Comparison of ENCODE assay signal across 20 cellular contexts in the genomic region with DNA sequence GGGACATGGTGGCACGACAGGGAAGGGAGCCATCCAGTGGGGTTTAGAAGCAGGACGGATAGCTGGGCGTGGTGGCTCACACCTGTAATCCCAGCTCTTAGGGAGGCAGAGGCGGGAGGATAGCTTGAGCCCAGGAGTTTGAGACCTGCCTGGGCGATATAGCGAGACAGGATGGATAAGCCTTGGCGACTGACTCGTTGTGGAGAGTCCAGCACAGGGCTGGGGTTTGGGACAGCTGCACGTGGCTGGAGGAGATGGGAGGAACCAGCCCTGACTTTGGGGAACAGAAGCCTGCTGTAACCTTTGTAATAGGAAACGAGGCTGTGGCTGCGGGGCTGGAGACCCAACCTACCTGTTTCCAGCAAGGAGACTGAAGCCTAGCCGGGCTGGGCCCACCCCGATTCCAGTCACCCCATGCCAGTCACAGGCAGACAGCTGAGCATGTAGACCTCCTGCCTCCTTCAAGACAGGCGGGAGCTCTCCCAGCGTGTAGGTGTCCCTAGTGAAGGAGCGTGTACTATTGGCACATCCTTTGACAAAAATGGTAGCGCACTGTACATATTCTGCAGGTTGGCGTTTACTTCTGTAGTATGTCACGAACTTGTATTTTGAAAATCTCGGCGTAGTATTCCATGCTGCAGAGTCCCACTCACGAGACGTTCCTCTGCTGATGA. TPM values are rescaled to one million over a fixed set of nuclear protein-coding genes. Genes with fewer than 3 reads are reported as not detected.
DNase-seq lines count a peak whose midpoint lies in the region; ATAC-seq, FAIRE-seq and TF ChIP-seq lines count a peak whose summit lies in the region.
"Had no signal": no experiment of that assay in that cellular context is flagged by ENCODE, and none has a peak within 500 bp of the region (broad histone marks: within the 10 kb centered on the region; RNA-seq: fewer than 3 reads in every experiment).

No MANE protein-coding gene starts in this region.

- intact Hi-C loops in K562 (cut with micrococcal nuclease), result no loop called here

- no peak overlapping the region for H3K4me2 ChIP-seq in K562 (ENCODE audit: insufficient read depth, low read length)
- H3K4me2 ChIP-seq: SK-N-SH had no signal

- H3K9me3 Mint-ChIP-seq in activated T-cell treated with anti-CD3 and anti-CD28 coated beads, Interleukin-2, amount 50 U/mL, for 24 hours, result no peaks in the 10 kb centered on the region
- no peaks in the 10 kb centered on the region for H3K9me3 Mint-ChIP-seq in naive thymus-derived CD8-positive, alpha-beta T cell
- H3K9me3 Mint-ChIP-seq in stimulated activated naive B cell treated with anti-CD40 and anti-IgM and Interleukin-4, amounts not matched to agents 10 μg/mL and 1 μg/mL and 100 μg/mL, for 72 hours, result no peaks in the 10 kb centered on the region
- H3K9me3 Mint-ChIP-seq in activated CD8-positive, alpha-beta memory T cell treated with anti-CD3 and anti-CD28 coated beads, Interleukin-2, amount 10 ng/mL, durations not matched to agents 7 days and 5 days (ENCODE audit: low read depth), result no peaks in the 10 kb centered on the region
- H3K9me3 Mint-ChIP-seq: CD4-positive, alpha-beta T cell had no signal

- TF ChIP-seq RAD21 in K562 (CRISPR knock-in tag; conservative IDR thresholded peaks at IDR 0.05 in 1 of 2, IDR thresholded peaks at IDR 0.05 in 1 of 2), result no peak

- no peak for FAIRE-seq in K562 (lab: Jason Lieb, UNC)
- FAIRE-seq: GM12878 had no signal

- H3K27me3 ChIP-seq in K562 (ENCODE audit: control insufficient read depth in 2 of 2, insufficient read depth in 2 of 2, low read length in 2 of 2), result no peaks in the 10 kb centered on the region
- H3K27me3 ChIP-seq: BE2C had no signal

- H3K79me2 ChIP-seq in K562 (ENCODE audit: control insufficient read depth, insufficient read depth, low read length), result no peaks in the 10 kb centered on the region

- peak overlapping the region; percentile 40 for H3K27ac Mint-ChIP-seq in activated T-cell treated with anti-CD3 and anti-CD28 coated beads, Interleukin-2, amount 50 U/mL, for 24 hours
- H3K27ac Mint-ChIP-seq in naive thymus-derived CD8-positive, alpha-beta T cell, result peak overlapping the region in 7 of 10 donors; percentile 20 to 86 (median 65)
- H3K27ac Mint-ChIP-seq in stimulated activated naive B cell treated with anti-CD40 and anti-IgM and Interleukin-4, amounts not matched to agents 10 μg/mL and 1 μg/mL and 100 μg/mL, for 72 hours, result peak overlapping the region; percentile 68
- no peak overlapping the region for H3K27ac Mint-ChIP-seq in activated CD8-positive, alpha-beta memory T cell treated with anti-CD3 and anti-CD28 coated beads, Interleukin-2, amount 10 ng/mL, durations not matched to agents 7 days and 5 days
- H3K27ac Mint-ChIP-seq: CD4-positive, alpha-beta T cell had no signal

- H2AFZ ChIP-seq in K562 (ENCODE audit: low read depth, low read length), result no peak overlapping the region

- TF ChIP-seq CTCF in K562 (IDR thresholded peaks at IDR 0.05 in 2 of 3, conservative IDR thresholded peaks at IDR 0.05 in 1 of 3; ENCODE audit: insufficient read depth in 2 of 3, low read depth in 1 of 3, low read length in 3 of 3), result no peak

- 87% methylated on average over 23 of the region's 23 CpGs for WGBS in K562 (ENCODE audit: insufficient coverage, low coverage, missing lambda C conversion rate)

- H3K27me3 Mint-ChIP-seq in activated T-cell treated with anti-CD3 and anti-CD28 coated beads, Interleukin-2, amount 50 U/mL, for 24 hours, result no peaks in the 10 kb centered on the region
- no peaks in the 10 kb centered on the region for H3K27me3 Mint-ChIP-seq in naive thymus-derived CD8-positive, alpha-beta T cell
- no peaks in the 10 kb centered on the region for H3K27me3 Mint-ChIP-seq in stimulated activated naive B cell treated with anti-CD40 and anti-IgM and Interleukin-4, amounts not matched to agents 10 μg/mL and 1 μg/mL and 100 μg/mL, for 72 hours
- H3K27me3 Mint-ChIP-seq in activated CD8-positive, alpha-beta memory T cell treated with anti-CD3 and anti-CD28 coated beads, Interleukin-2, amount 10 ng/mL, durations not matched to agents 7 days and 5 days, result no peaks in the 10 kb centered on the region
- H3K27me3 Mint-ChIP-seq: CD4-positive, alpha-beta T cell had no signal

- DNase-seq in activated T-cell treated with anti-CD3 and anti-CD28 coated beads, Interleukin-2, amount 50 U/mL, for 24 hours, result no peak
- DNase-seq in activated T-cell treated with anti-CD3 and anti-CD28 coated beads for 4 hours (no peak), K562 (ENCODE audit: extremely low read depth in 1 of 4, low spot score in 3 of 4) (no peak), NCI-H1417 treated with DMSO at 0.1 percent for 48 hours (lab: John Stamatoyannopoulos, UW) (no peak), germinal center (ENCODE audit: low spot score) (no peak)
- no peak for DNase-seq in naive thymus-derived CD8-positive, alpha-beta T cell
- DNase-seq in stimulated activated naive B cell treated with anti-CD40 and anti-IgM and Interleukin-4, amounts not matched to agents 10 μg/mL and 1 μg/mL and 100 μg/mL, for 72 hours, result no peak
- DNase-seq in activated CD8-positive, alpha-beta memory T cell treated with anti-CD3 and anti-CD28 coated beads, Interleukin-2, amount 10 ng/mL, durations not matched to agents 7 days and 5 days, result no peak
- DNase-seq: BE2C; CD4-positive, alpha-beta T cell; NCI-H1105; NCI-H1694 treated with DMSO at 0.1 percent for 48 hours; NCI-H510A; NCI-H82; SHP77 treated with DMSO at 0.1 percent for 48 hours; SK-N-SH had no signal

- H4K20me1 ChIP-seq in K562 (replicated peaks; ENCODE audit: control insufficient read depth, insufficient read depth, low read length), result no peaks in the 10 kb centered on the region; the same call in 1 of the 2 replicates

- no peaks in the 10 kb centered on the region for H3K9me1 ChIP-seq in K562 (ENCODE audit: control insufficient read depth, insufficient read depth, low read length)

- peaks cover 0 to 4% of the 10 kb centered on the region in 2 experiments; a peak in 1 of 5 replicates for H3K4me1 ChIP-seq in K562 (replicated peaks in 1 of 2; ENCODE audit: control insufficient read depth in 2 of 2, insufficient read depth in 2 of 2, low read length in 2 of 2)
- H3K4me1 ChIP-seq: BE2C had no signal

- in situ Hi-C loops in K562 (cut with MboI), result no loop called here

- H3K9me3 ChIP-seq in K562 (replicated peaks; ENCODE audit: control insufficient read depth, insufficient read depth, low read depth, low read length), result no peaks in the 10 kb centered on the region
- H3K9me3 ChIP-seq: BE2C, SK-N-SH had no signal

- no peak for TF ChIP-seq EP300 in K562 (IDR thresholded peaks at IDR 0.05; ENCODE audit: low read length)

- peaks cover 90% of the 10 kb centered on the region for H3K36me3 Mint-ChIP-seq in activated T-cell treated with anti-CD3 and anti-CD28 coated beads, Interleukin-2, amount 50 U/mL, for 24 hours (ENCODE audit: low read depth)
- peaks cover 7 to 84% (median 10%) of the 10 kb centered on the region in 3 donors for H3K36me3 Mint-ChIP-seq in naive thymus-derived CD8-positive, alpha-beta T cell
- peaks cover 45 to 53% of the 10 kb centered on the region in 2 donors for H3K36me3 Mint-ChIP-seq in stimulated activated naive B cell treated with anti-CD40 and anti-IgM and Interleukin-4, amounts not matched to agents 10 μg/mL and 1 μg/mL and 100 μg/mL, for 72 hours
- peaks cover 36% of the 10 kb centered on the region for H3K36me3 Mint-ChIP-seq in activated CD8-positive, alpha-beta memory T cell treated with anti-CD3 and anti-CD28 coated beads, Interleukin-2, amount 10 ng/mL, durations not matched to agents 7 days and 5 days

- H3K4me3 Mint-ChIP-seq in activated T-cell treated with anti-CD3 and anti-CD28 coated beads, Interleukin-2, amount 50 U/mL, for 24 hours, result no peak overlapping the region
- peak overlapping the region in 1 of 10 donors; percentile 36 for H3K4me3 Mint-ChIP-seq in naive thymus-derived CD8-positive, alpha-beta T cell
- no peak overlapping the region for H3K4me3 Mint-ChIP-seq in stimulated activated naive B cell treated with anti-CD40 and anti-IgM and Interleukin-4, amounts not matched to agents 10 μg/mL and 1 μg/mL and 100 μg/mL, for 72 hours
- no peak overlapping the region for H3K4me3 Mint-ChIP-seq in activated CD8-positive, alpha-beta memory T cell treated with anti-CD3 and anti-CD28 coated beads, Interleukin-2, amount 10 ng/mL, durations not matched to agents 7 days and 5 days
- H3K4me3 Mint-ChIP-seq: CD4-positive, alpha-beta T cell had no signal

- H3K9ac ChIP-seq in K562 (ENCODE audit: insufficient read depth in 1 of 2, low read depth in 2 of 2, low read length in 2 of 2), result no peak overlapping the region
- H3K9ac ChIP-seq: SK-N-SH had no signal

- H3K27ac ChIP-seq in K562 (ENCODE audit: extremely low read depth, low read depth, low read length), result no peak overlapping the region

- CTCF ChIA-PET in K562 (lab: Yijun Ruan, JAX; ENCODE audit: low intra/inter-chr PET ratio), result no interaction called here
- CTCF ChIA-PET in activated CD8-positive, alpha-beta memory T cell treated with anti-CD3 and anti-CD28 coated beads, Interleukin-2, amount 10 ng/mL, durations not matched to agents 7 days and 5 days (lab: Charles Lee), result no interaction called here

- peaks cover 24% of the 10 kb centered on the region for H3K4me1 Mint-ChIP-seq in activated T-cell treated with anti-CD3 and anti-CD28 coated beads, Interleukin-2, amount 50 U/mL, for 24 hours (ENCODE audit: low read depth)
- peaks cover 18 to 46% (median 33%) of the 10 kb centered on the region in 4 donors for H3K4me1 Mint-ChIP-seq in naive thymus-derived CD8-positive, alpha-beta T cell
- H3K4me1 Mint-ChIP-seq in stimulated activated naive B cell treated with anti-CD40 and anti-IgM and Interleukin-4, amounts not matched to agents 10 μg/mL and 1 μg/mL and 100 μg/mL, for 72 hours, result peaks cover 12 to 30% of the 10 kb centered on the region in 2 donors
- peaks cover 14% of the 10 kb centered on the region for H3K4me1 Mint-ChIP-seq in activated CD8-positive, alpha-beta memory T cell treated with anti-CD3 and anti-CD28 coated beads, Interleukin-2, amount 10 ng/mL, durations not matched to agents 7 days and 5 days

- peaks cover 95% of the 10 kb centered on the region for H3K36me3 ChIP-seq in K562 (ENCODE audit: control insufficient read depth, insufficient read depth, low read length)

- POLR2A ChIA-PET in K562 (lab: Yijun Ruan, JAX), result interaction anchor here (0.6 to 1.5 kb wide), 6 partner anchors 8 to 1302 kb away, joined by 3 to 5 read pairs (median 4); partner anchors contain the start of genes CNOT3 and LENG1
- POLR2A ChIA-PET in naive thymus-derived CD8-positive, alpha-beta T cell (lab: Charles Lee), result interaction anchor here (1.3 to 5.4 kb wide), 3 partner anchors 10 to 14 kb away, joined by 3 to 36 read pairs (median 4); partner anchors contain the start of gene CNOT3

- no peak for TF ChIP-seq POLR2A in K562 (conservative IDR thresholded peaks at IDR 0.05)

- H3K4me3 ChIP-seq in K562, result no peak overlapping the region
- H3K4me3 ChIP-seq: GM12878 had no signal

- no TSS peak for BruUV-seq in K562 (replicated peaks; lab: Mats Ljungman, UMichigan)

- no peak for ATAC-seq in K562
- ATAC-seq in naive thymus-derived CD8-positive, alpha-beta T cell, result no peak
- no peak for ATAC-seq in stimulated activated naive B cell treated with anti-CD40 and anti-IgM and Interleukin-4, amounts not matched to agents 10 μg/mL and 1 μg/mL and 100 μg/mL, for 72 hours (replicated peaks)
- no peak for ATAC-seq in activated CD8-positive, alpha-beta memory T cell treated with anti-CD3 and anti-CD28 coated beads, Interleukin-2, amount 10 ng/mL, durations not matched to agents 7 days and 5 days
- ATAC-seq: GM12878 had no signal

RNA-seq across cellular contexts. Expression of gene LENG1, which starts 8.0 kb away (rescaled TPM):
- 1.7 and 3.1 TPM in 2 replicates for total RNA-seq in K562 (2011; cell fraction: chromatin; rRNA removed; ENCODE audit: low replicate concordance)
- total RNA-seq in K562 (2011; cell fraction: nucleolus; rRNA removed), result 2.6 and 3.3 TPM in 2 replicates
- 1.4 and 2.3 TPM in 2 replicates for total RNA-seq in K562 (2011; cell fraction: nucleoplasm; rRNA removed)
- total RNA-seq in K562 (2014; rRNA removed) (10.5 and 12.6 TPM in 2 replicates), K562 (2014; rRNA removed; fragmentation: Illumina TruSeq; extraction: Trizol) (2.3 and 2.6 TPM in 2 replicates), K562 (2015; rRNA removed; fragmentation: Illumina TruSeq; extraction: Trizol) (6.9 and 8.2 TPM in 2 replicates), K562 (2021) (4.7 and 5.5 TPM in 2 replicates)
- polyA plus RNA-seq in K562 (2011; rRNA removed) (1.5 and 1.7 TPM in 2 replicates), K562 (2014; fragmentation: Illumina TruSeq; extraction: Trizol) (6.2 and 6.7 TPM in 2 replicates), K562 (2014; fragmentation: Nextera tagmentation; extraction: Ambion mirVana) (under 1 TPM; 0.30 to 0.77 TPM), K562 (2014; rRNA removed) (6.7 and 9.1 TPM in 2 replicates)
- 1.3 and 1.7 TPM in 2 replicates for polyA plus RNA-seq in K562 (2011; cell fraction: cytosol; rRNA removed)
- polyA plus RNA-seq in K562 (2011; cell fraction: nucleus; rRNA removed), result 0.90 and 1.2 TPM in 2 replicates
- polyA plus RNA-seq in K562 (2012), result 6.2 TPM in 2 replicates
- polyA minus RNA-seq in K562 (2011; rRNA and poly(A)+ RNA removed), result 0.74 and 0.78 TPM in 2 replicates
- polyA minus RNA-seq in K562 (2011; cell fraction: cytosol; rRNA and poly(A)+ RNA removed), result 1.2 TPM in 1 of 2 replicates, not detected in the other
- polyA minus RNA-seq in K562 (2011; cell fraction: nucleus; rRNA and poly(A)+ RNA removed), result 0.44 and 0.54 TPM in 2 replicates
- total RNA-seq in naive thymus-derived CD8-positive, alpha-beta T cell, result 10 to 100 TPM; 18.5 to 20.5 TPM
- 10 to 100 TPM in 1 of 3 donors, 1 to 10 TPM in 2; 7.7 to 13.9 (median 9.3) TPM for polyA plus RNA-seq in naive thymus-derived CD8-positive, alpha-beta T cell
- total RNA-seq in activated CD8-positive, alpha-beta memory T cell treated with anti-CD3 and anti-CD28 coated beads, Interleukin-2, amount 10 ng/mL, durations not matched to agents 7 days and 5 days, result 1 to 10 TPM; 8.0 to 8.6 TPM

RNA-seq across cellular contexts. Expression of gene CNOT3, which starts 13.9 kb away (rescaled TPM):
- total RNA-seq in K562 (2011; cell fraction: chromatin; rRNA removed; ENCODE audit: low replicate concordance), result 79.4 and 81.7 TPM in 2 replicates
- 23.0 and 23.3 TPM in 2 replicates for total RNA-seq in K562 (2011; cell fraction: nucleolus; rRNA removed)
- total RNA-seq in K562 (2011; cell fraction: nucleoplasm; rRNA removed), result 36.7 and 42.3 TPM in 2 replicates
- total RNA-seq in K562 (2014; rRNA removed), result 16.3 and 17.5 TPM in 2 replicates
- 9.9 and 10.7 TPM in 2 replicates for total RNA-seq in K562 (2014; rRNA removed; fragmentation: Illumina TruSeq; extraction: Trizol)
- 9.4 and 10.7 TPM in 2 replicates for total RNA-seq in K562 (2015; rRNA removed; fragmentation: Illumina TruSeq; extraction: Trizol)
- total RNA-seq in K562 (2021), result 51.4 and 60.4 TPM in 2 replicates
- 5.6 and 8.7 TPM in 2 replicates for polyA plus RNA-seq in K562 (2011; rRNA removed)
- 7.9 and 9.0 TPM in 2 replicates for polyA plus RNA-seq in K562 (2011; cell fraction: cytosol; rRNA removed)
- polyA plus RNA-seq in K562 (2011; cell fraction: nucleus; rRNA removed), result 18.6 and 27.5 TPM in 2 replicates
- polyA plus RNA-seq in K562 (2012), result 39.2 and 52.8 TPM in 2 replicates
- polyA plus RNA-seq in K562 (2014; fragmentation: Illumina TruSeq; extraction: Trizol), result 56.5 and 63.4 TPM in 2 replicates
- polyA plus RNA-seq in K562 (2014; fragmentation: Nextera tagmentation; extraction: Ambion mirVana), result under 1 TPM; 0.27 to 0.46 TPM
- polyA plus RNA-seq in K562 (2014; rRNA removed), result 17.3 and 21.3 TPM in 2 replicates
- polyA minus RNA-seq in K562 (2011; rRNA and poly(A)+ RNA removed), result 25.4 and 28.9 TPM in 2 replicates
- 33.3 and 34.9 TPM in 2 replicates for polyA minus RNA-seq in K562 (2011; cell fraction: cytosol; rRNA and poly(A)+ RNA removed)
- polyA minus RNA-seq in K562 (2011; cell fraction: nucleus; rRNA and poly(A)+ RNA removed), result 6.5 and 9.7 TPM in 2 replicates
- total RNA-seq in naive thymus-derived CD8-positive, alpha-beta T cell, result 10 to 100 TPM; 65.0 to 71.4 TPM
- 10 to 100 TPM in 1 of 3 donors, 1 to 10 TPM in 2; 6.6 to 14.5 (median 7.9) TPM for polyA plus RNA-seq in naive thymus-derived CD8-positive, alpha-beta T cell
- 10 to 100 TPM; 67.5 to 83.1 TPM for total RNA-seq in activated CD8-positive, alpha-beta memory T cell treated with anti-CD3 and anti-CD28 coated beads, Interleukin-2, amount 10 ng/mL, durations not matched to agents 7 days and 5 days

RNA-seq across cellular contexts. Expression of gene TMC4, which starts 21.5 kb away (rescaled TPM):
- total RNA-seq in K562 (2011; cell fraction: chromatin; rRNA removed; ENCODE audit: low replicate concordance), result 0.28 TPM in 1 of 2 replicates, not detected in the other
- 0.67 and 0.79 TPM in 2 replicates for total RNA-seq in K562 (2011; cell fraction: nucleolus; rRNA removed)
- total RNA-seq in K562 (2011; cell fraction: nucleoplasm; rRNA removed), result not detected in 2 replicates
- total RNA-seq in K562 (2014; rRNA removed) (not detected in 2 replicates), K562 (2014; rRNA removed; fragmentation: Illumina TruSeq; extraction: Trizol) (not detected in 2 replicates), K562 (2015; rRNA removed; fragmentation: Illumina TruSeq; extraction: Trizol) (0.11 and 0.18 TPM in 2 replicates), K562 (2021) (0.36 and 0.51 TPM in 2 replicates)
- polyA plus RNA-seq in K562 (2011; rRNA removed) (0.36 and 0.43 TPM in 2 replicates), K562 (2014; fragmentation: Illumina TruSeq; extraction: Trizol) (0.29 and 0.74 TPM in 2 replicates), K562 (2014; fragmentation: Nextera tagmentation; extraction: Ambion mirVana) (under 1 TPM; 0.35 to 0.79 TPM), K562 (2014; rRNA removed) (0.12 and 0.81 TPM in 2 replicates)
- polyA plus RNA-seq in K562 (2011; cell fraction: cytosol; rRNA removed), result 0.27 and 0.44 TPM in 2 replicates
- polyA plus RNA-seq in K562 (2011; cell fraction: nucleus; rRNA removed), result 0.65 and 1.5 TPM in 2 replicates
- 1.1 and 1.7 TPM in 2 replicates for polyA plus RNA-seq in K562 (2012)
- not detected in 2 replicates for polyA minus RNA-seq in K562 (2011; rRNA and poly(A)+ RNA removed)
- polyA minus RNA-seq in K562 (2011; cell fraction: cytosol; rRNA and poly(A)+ RNA removed), result not detected in 2 replicates
- polyA minus RNA-seq in K562 (2011; cell fraction: nucleus; rRNA and poly(A)+ RNA removed), result not detected in 2 replicates
- total RNA-seq in naive thymus-derived CD8-positive, alpha-beta T cell, result not detected
- polyA plus RNA-seq in naive thymus-derived CD8-positive, alpha-beta T cell, result under 1 TPM in 1 of 3 donors, not detected in 2; 0.13 TPM
- total RNA-seq in activated CD8-positive, alpha-beta memory T cell treated with anti-CD3 and anti-CD28 coated beads, Interleukin-2, amount 10 ng/mL, durations not matched to agents 7 days and 5 days, result 1 to 10 TPM in 1 of 2 experiments, under 1 TPM in 1; 0.89 to 1.3 TPM
- total RNA-seq: A172, H4, RPMI7951 had no signal

RNA-seq across cellular contexts. Expression of gene PRPF31, which starts 35.9 kb away (rescaled TPM):
- total RNA-seq in K562 (2011; cell fraction: chromatin; rRNA removed; ENCODE audit: low replicate concordance), result 64.2 and 115 TPM in 2 replicates
- 58.5 and 59.2 TPM in 2 replicates for total RNA-seq in K562 (2011; cell fraction: nucleolus; rRNA removed)
- total RNA-seq in K562 (2011; cell fraction: nucleoplasm; rRNA removed), result 49.8 and 52.4 TPM in 2 replicates
- 75.1 and 81.4 TPM in 2 replicates for total RNA-seq in K562 (2014; rRNA removed)
- total RNA-seq in K562 (2014; rRNA removed; fragmentation: Illumina TruSeq; extraction: Trizol), result 46.8 and 52.5 TPM in 2 replicates
- 70.3 and 71.9 TPM in 2 replicates for total RNA-seq in K562 (2015; rRNA removed; fragmentation: Illumina TruSeq; extraction: Trizol)
- total RNA-seq in K562 (2021), result 90.3 and 92.2 TPM in 2 replicates
- polyA plus RNA-seq in K562 (2011; rRNA removed), result 43.4 and 50.4 TPM in 2 replicates
- polyA plus RNA-seq in K562 (2011; cell fraction: cytosol; rRNA removed), result 54.4 and 82.1 TPM in 2 replicates
- 129 and 159 TPM in 2 replicates for polyA plus RNA-seq in K562 (2011; cell fraction: nucleus; rRNA removed)
- polyA plus RNA-seq in K562 (2012), result 65.4 and 110 TPM in 2 replicates
- 84.5 and 109 TPM in 2 replicates for polyA plus RNA-seq in K562 (2014; fragmentation: Illumina TruSeq; extraction: Trizol)
- 10 to 100 TPM in 1 of 2 experiments, 1 to 10 TPM in 1; 5.8 to 12.9 TPM for polyA plus RNA-seq in K562 (2014; fragmentation: Nextera tagmentation; extraction: Ambion mirVana)
- polyA plus RNA-seq in K562 (2014; rRNA removed), result 69.2 and 79.0 TPM in 2 replicates
- 30.9 and 37.8 TPM in 2 replicates for polyA minus RNA-seq in K562 (2011; rRNA and poly(A)+ RNA removed)
- 21.2 and 29.2 TPM in 2 replicates for polyA minus RNA-seq in K562 (2011; cell fraction: cytosol; rRNA and poly(A)+ RNA removed)
- polyA minus RNA-seq in K562 (2011; cell fraction: nucleus; rRNA and poly(A)+ RNA removed), result 24.5 and 24.8 TPM in 2 replicates
- total RNA-seq in naive thymus-derived CD8-positive, alpha-beta T cell, result 10 to 100 TPM; 76.4 to 86.8 TPM
- 10 to 100 TPM; 64.0 to 82.4 (median 80.8) TPM for polyA plus RNA-seq in naive thymus-derived CD8-positive, alpha-beta T cell
- 10 to 100 TPM; 63.6 to 89.0 TPM for total RNA-seq in activated CD8-positive, alpha-beta memory T cell treated with anti-CD3 and anti-CD28 coated beads, Interleukin-2, amount 10 ng/mL, durations not matched to agents 7 days and 5 days

RNA-seq across cellular contexts. Expression of gene TFPT, which starts 36.0 kb away (rescaled TPM):
- 4.7 and 8.1 TPM in 2 replicates for total RNA-seq in K562 (2011; cell fraction: chromatin; rRNA removed; ENCODE audit: low replicate concordance)
- total RNA-seq in K562 (2011; cell fraction: nucleolus; rRNA removed), result 3.7 and 4.8 TPM in 2 replicates
- total RNA-seq in K562 (2011; cell fraction: nucleoplasm; rRNA removed), result 5.4 and 5.5 TPM in 2 replicates
- 16.4 and 18.1 TPM in 2 replicates for total RNA-seq in K562 (2014; rRNA removed)
- total RNA-seq in K562 (2014; rRNA removed; fragmentation: Illumina TruSeq; extraction: Trizol), result 3.7 and 5.5 TPM in 2 replicates
- total RNA-seq in K562 (2015; rRNA removed; fragmentation: Illumina TruSeq; extraction: Trizol), result 14.4 and 14.9 TPM in 2 replicates
- total RNA-seq in K562 (2021), result 12.3 and 15.0 TPM in 2 replicates
- polyA plus RNA-seq in K562 (2011; rRNA removed), result 4.9 and 5.8 TPM in 2 replicates
- polyA plus RNA-seq in K562 (2011; cell fraction: cytosol; rRNA removed), result 6.6 and 10.5 TPM in 2 replicates
- 3.6 and 5.1 TPM in 2 replicates for polyA plus RNA-seq in K562 (2011; cell fraction: nucleus; rRNA removed)
- polyA plus RNA-seq in K562 (2012), result 12.2 and 16.4 TPM in 2 replicates
- 9.2 and 13.3 TPM in 2 replicates for polyA plus RNA-seq in K562 (2014; fragmentation: Illumina TruSeq; extraction: Trizol)
- 1 to 10 TPM in 1 of 2 experiments, under 1 TPM in 1; 0.72 to 1.6 TPM for polyA plus RNA-seq in K562 (2014; fragmentation: Nextera tagmentation; extraction: Ambion mirVana)
- polyA plus RNA-seq in K562 (2014; rRNA removed), result 15.9 and 16.2 TPM in 2 replicates
- polyA minus RNA-seq in K562 (2011; rRNA and poly(A)+ RNA removed), result 1.3 and 2.2 TPM in 2 replicates
- 6.0 TPM in 2 replicates for polyA minus RNA-seq in K562 (2011; cell fraction: cytosol; rRNA and poly(A)+ RNA removed)
- 1.1 and 3.6 TPM in 2 replicates for polyA minus RNA-seq in K562 (2011; cell fraction: nucleus; rRNA and poly(A)+ RNA removed)
- 10 to 100 TPM; 14.2 to 16.8 TPM for total RNA-seq in naive thymus-derived CD8-positive, alpha-beta T cell
- 10 to 100 TPM; 17.4 to 24.4 (median 23.0) TPM for polyA plus RNA-seq in naive thymus-derived CD8-positive, alpha-beta T cell
- 10 to 100 TPM; 49.4 to 50.5 TPM for total RNA-seq in activated CD8-positive, alpha-beta memory T cell treated with anti-CD3 and anti-CD28 coated beads, Interleukin-2, amount 10 ng/mL, durations not matched to agents 7 days and 5 days
